33 cellular contexts compared by ENCODE assay signal in the genomic region with DNA sequence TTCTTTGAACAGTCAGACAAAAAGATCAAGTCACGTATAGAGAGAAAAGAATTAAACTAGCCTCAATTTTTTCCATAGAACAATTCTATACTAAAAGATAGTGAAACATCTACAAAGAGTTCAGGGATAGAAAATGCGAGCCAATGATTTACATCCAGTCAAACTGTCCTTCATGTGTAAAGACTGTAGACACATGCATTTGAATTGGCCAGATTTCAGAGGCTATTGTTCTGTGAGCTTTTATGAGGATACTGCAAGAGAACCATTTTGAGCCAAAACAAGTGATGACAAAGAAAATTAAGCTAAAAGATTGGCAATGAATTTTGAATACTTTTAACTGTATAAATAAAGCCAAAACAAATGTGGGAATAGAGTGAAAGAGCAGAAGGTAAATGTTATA.
"Had no signal": no experiment of that assay in that cellular context is flagged by ENCODE, and none has a peak within 500 bp of the region (broad histone marks: within the 10 kb centered on the region; RNA-seq: fewer than 3 reads in every experiment).

No MANE protein-coding gene starts in this region.

- H3K9me3 ChIP-seq: adrenal gland had no signal

- H3K36me3 ChIP-seq: adrenal gland, cardiac muscle cell had no signal

- FAIRE-seq: bronchial epithelial cell, TTC549 had no signal

- ATAC-seq: activated CD8-positive, alpha-beta T cell treated with anti-CD3 and anti-CD28 coated beads for 36 hours; activated naive CD4-positive, alpha-beta T cell treated with anti-CD3 and anti-CD28 coated beads, Interleukin-2, amount 50 U/mL, for 72 hours; activated T-cell treated with anti-CD3 and anti-CD28 coated beads, Interleukin-2, amount 50 U/mL, for 4 hours; activated T-cell treated with anti-CD3 and anti-CD28 coated beads, Interleukin-2, amount 50 U/mL, for 72 hours; activated T-helper 17 cell treated with anti-CD3 and anti-CD28 coated beads, Interleukin-2, amount 50 U/mL, for 72 hours had no signal

- H3K4me1 ChIP-seq: adrenal gland had no signal

- H3K27ac ChIP-seq: adrenal gland, cardiac muscle cell, VCaP had no signal

- DNase-seq: activated B cell treated with CpG ODN at 0.5 μM for 24 hours; activated CD4-positive, alpha-beta memory T cell treated with anti-CD3 and anti-CD28 coated beads for 36 hours; activated CD4-positive, alpha-beta T cell treated with anti-CD3 and anti-CD28 coated beads for 4 hours; activated CD4-positive, alpha-beta T cell treated with anti-CD3 and anti-CD28 coated beads, Interleukin-2, amount 10 ng/mL, durations not matched to agents 24 days and 14 days; activated CD4-positive, alpha-beta T cell treated with anti-CD3 and anti-CD28 coated beads, Interleukin-2, amount 50 U/mL, for 1 hour; activated CD4-positive, alpha-beta T cell treated with anti-CD3 and anti-CD28 coated beads, Interleukin-2, amount 50 U/mL, for 4 hours; activated CD4-positive, CD25-positive, alpha-beta regulatory T cell treated with anti-CD3 and anti-CD28 coated beads, Interleukin-2, amount 50 U/mL, for 72 hours; activated CD8-positive, alpha-beta memory T cell treated with anti-CD3 and anti-CD28 coated beads, Interleukin-2, amount 50 U/mL, for 4 hours; activated CD8-positive, alpha-beta T cell treated with anti-CD3 and anti-CD28 coated beads for 36 hours; activated effector memory CD4-positive, alpha-beta T cell treated with anti-CD3 and anti-CD28 coated beads, Interleukin-2, amount 50 U/mL, for 16 hours; activated gamma-delta T cell treated with Interleukin-2 at 50 U/mL for 16 hours; activated naive CD4-positive, alpha-beta T cell; activated naive CD4-positive, alpha-beta T cell treated with anti-CD3 and anti-CD28 coated beads for 36 hours; activated naive CD4-positive, alpha-beta T cell treated with anti-CD3 and anti-CD28 coated beads, Interleukin-2, amount 50 U/mL, for 16 hours; activated naive CD8-positive, alpha-beta T cell treated with anti-CD3 and anti-CD28 coated beads for 36 hours; activated T-cell treated with anti-CD3 and anti-CD28 coated beads for 4 hours; activated T-cell treated with anti-CD3 and anti-CD28 coated beads, Interleukin-2, amount 50 U/mL, for 1 hour; activated T-cell treated with anti-CD3 and anti-CD28 coated beads, Interleukin-2, amount 50 U/mL, for 4 hours; activated T-cell treated with anti-CD3 and anti-CD28 coated beads, Interleukin-2, amount 50 U/mL, for 72 hours; adrenal gland; amniotic stem cell; aorta; caudate nucleus; cerebellar nuclear complex; T-helper 1 cell; T-helper 2 cell; T-helper 9 cell had no signal

- H3K27me3 ChIP-seq: cardiac muscle cell had no signal

- H3K4me3 ChIP-seq: adrenal gland, cardiac muscle cell had no signal
